ENCODE assay signal across 18 cellular contexts in the genomic region with DNA sequence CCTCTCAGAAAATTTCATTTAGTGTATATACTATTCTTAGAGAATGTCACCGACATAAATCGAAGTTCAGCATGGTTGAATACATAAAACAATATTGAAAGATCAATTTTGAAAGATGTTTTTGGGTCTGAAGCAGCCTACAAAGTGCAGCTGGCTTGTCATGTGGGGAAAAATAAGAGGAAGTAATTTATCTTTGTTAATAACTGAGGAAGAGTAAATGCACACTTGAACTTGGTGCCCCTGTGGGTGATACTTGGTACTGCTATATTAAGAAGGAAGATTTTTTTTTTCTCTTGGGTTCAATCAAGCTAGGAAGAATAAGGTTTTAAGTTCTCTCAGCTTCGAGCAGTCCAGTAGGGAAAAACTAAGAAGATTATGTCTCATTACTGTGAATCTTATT.
DNase-seq lines count a peak whose midpoint lies in the region; ATAC-seq and TF ChIP-seq lines count a peak whose summit lies in the region.
"Had no signal": no experiment of that assay in that cellular context is flagged by ENCODE, and none has a peak within 500 bp of the region (broad histone marks: within the 10 kb centered on the region; RNA-seq: fewer than 3 reads in every experiment).

No MANE protein-coding gene starts in this region.

- ATAC-seq in GM19324 (IDR thresholded peaks at IDR 0.05; ENCODE audit: low FRiP score, unreplicated experiment), result no peak
- no peak for ATAC-seq in GM18505 (IDR thresholded peaks at IDR 0.05; ENCODE audit: unreplicated experiment)

- H3K9me3 Mint-ChIP-seq in chondrocyte (ENCODE audit: low read depth) (peaks cover 5% of the 10 kb centered on the region), progenitor cell of endocrine pancreas (ENCODE audit: low read depth) (no peaks in the 10 kb centered on the region)

- DNase-seq in NCI-H82 (lab: John Stamatoyannopoulos, UW) (peak; percentile 26), NCI-H82 treated with DMSO at 0.1 percent for 48 hours (lab: John Stamatoyannopoulos, UW; ENCODE audit: unreplicated experiment) (no peak), NB4 (ENCODE audit: low read depth) (peak; percentile 19), chondrocyte (ENCODE audit: low spot score) (no peak), progenitor cell of endocrine pancreas (ENCODE audit: low spot score, unreplicated experiment) (no peak)
- DNase-seq in activated CD4-positive, CD25-positive, alpha-beta regulatory T cell (lab: John Stamatoyannopoulos, UW), result no peak
- DNase-seq: activated CD4-positive, alpha-beta T cell treated with anti-CD3 and anti-CD28 coated beads for 48 hours; activated effector memory CD4-positive, alpha-beta T cell treated with anti-CD3 and anti-CD28 coated beads, Interleukin-2, amount 50 U/mL, for 16 hours; DMS79; NCI-H1092 treated with DMSO at 0.1 percent for 48 hours; NCI-H524; ovary; stimulated activated CD8-positive, alpha-beta memory T cell treated with anti-CD3 and anti-CD28 coated beads, Interleukin-4, amount 100 ng/mL, for 48 hours had no signal

- TF ChIP-seq POLR2A in NB4 (IDR thresholded peaks at IDR 0.05; ENCODE audit: extremely low read depth, insufficient read length) (no peak), GM18505 (IDR thresholded peaks at IDR 0.05; ENCODE audit: borderline replicate concordance, extremely low read depth, insufficient read depth, insufficient read length) (no peak)

- no peak overlapping the region for H3K27ac Mint-ChIP-seq in chondrocyte (ENCODE audit: unreplicated experiment)
- H3K27ac Mint-ChIP-seq in progenitor cell of endocrine pancreas, result no peak overlapping the region

- no peak overlapping the region for H3K4me3 Mint-ChIP-seq in chondrocyte (ENCODE audit: unreplicated experiment)
- H3K4me3 Mint-ChIP-seq in progenitor cell of endocrine pancreas (ENCODE audit: low read depth), result no peak overlapping the region

- no peaks in the 10 kb centered on the region for H3K27me3 Mint-ChIP-seq in chondrocyte (ENCODE audit: low read depth)
- no peaks in the 10 kb centered on the region for H3K27me3 Mint-ChIP-seq in progenitor cell of endocrine pancreas

- H3K4me1 Mint-ChIP-seq in chondrocyte (ENCODE audit: low read depth) (no peaks in the 10 kb centered on the region), progenitor cell of endocrine pancreas (ENCODE audit: low read depth) (no peaks in the 10 kb centered on the region)

- peak; percentile 18 for TF ChIP-seq CTCF in NB4 (IDR thresholded peaks at IDR 0.05; ENCODE audit: low read depth, low read length)
- TF ChIP-seq CTCF in chondrocyte (IDR thresholded peaks at IDR 0.05), result peak; percentile 47
- peak; percentile 48 for TF ChIP-seq CTCF in progenitor cell of endocrine pancreas (IDR thresholded peaks at IDR 0.05; ENCODE audit: unreplicated experiment)

- H3K36me3 Mint-ChIP-seq in chondrocyte (ENCODE audit: low read depth) (no peaks in the 10 kb centered on the region), progenitor cell of endocrine pancreas (ENCODE audit: insufficient read depth) (no peaks in the 10 kb centered on the region)

- H3K4me3 ChIP-seq in NB4 (ENCODE audit: low read depth, low read length), result no peak overlapping the region
- H3K4me3 ChIP-seq: HAP-1, ovary, SJSA1, vagina had no signal

Comparison
In these comparisons a context has a peak if more than half of its experiments do, and no peak if none do; other contexts are left out.
1. DNase-seq: peak in NCI-H82 (single experiment) and NB4 (single experiment); none in NCI-H82 treated with DMSO at 0.1 percent for 48 hours (single experiment), chondrocyte (single experiment), progenitor cell of endocrine pancreas (single experiment) and activated CD4-positive, CD25-positive, alpha-beta regulatory T cell (0 of 4).
2. Peak in every context shown above with its lines, with median percentiles within 50 percentile points of each other: CTCF ChIP-seq.